Comparison of ENCODE assay signal across 30 cellular contexts in the genomic region with DNA sequence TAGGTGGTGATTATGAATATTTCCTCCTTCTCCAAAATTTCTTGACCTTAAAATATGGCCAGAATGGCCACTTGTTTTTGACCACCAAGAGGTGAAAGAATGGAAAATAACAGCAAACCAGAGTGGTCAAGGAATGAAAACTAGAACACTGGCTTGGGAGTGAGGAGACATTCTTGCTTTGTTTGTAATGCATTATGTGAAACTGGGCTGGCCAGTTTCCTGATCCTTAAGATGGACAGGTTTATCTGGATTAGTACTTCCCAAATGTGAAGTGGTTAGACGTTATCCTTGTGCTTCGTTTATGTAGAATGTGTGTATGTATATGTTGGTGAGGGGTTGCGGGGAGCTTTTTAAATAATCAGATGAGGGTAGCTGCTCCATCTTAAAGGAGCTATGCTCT. TPM values are rescaled to one million over a fixed set of nuclear protein-coding genes. Genes with fewer than 3 reads are reported as not detected.
DNase-seq lines count a peak whose midpoint lies in the region; ATAC-seq and TF ChIP-seq lines count a peak whose summit lies in the region.
"Had no signal": no experiment of that assay in that cellular context is flagged by ENCODE, and none has a peak within 500 bp of the region (broad histone marks: within the 10 kb centered on the region; RNA-seq: fewer than 3 reads in every experiment).

No MANE protein-coding gene starts in this region.

- no peaks in the 10 kb centered on the region for H3K36me3 Mint-ChIP-seq in GM23338 (ENCODE audit: low read depth)
- H3K36me3 Mint-ChIP-seq: activated CD8-positive, alpha-beta memory T cell treated with anti-CD3 and anti-CD28 coated beads, Interleukin-2, amount 10 ng/mL, durations not matched to agents 7 days and 5 days had no signal

- peak; percentile 9 for DNase-seq in GM23338 (ENCODE audit: low spot score)
- peak; percentile 56 for DNase-seq in NCI-H82 (lab: John Stamatoyannopoulos, UW)
- DNase-seq in choroid plexus epithelial cell (ENCODE audit: low read depth) = peak; percentile 54
- DNase-seq in osteoblast (ENCODE audit: insufficient read length, low spot score, missing footprints) = peak; percentile 22
- DNase-seq in kidney glomerular epithelial cell (lab: John Stamatoyannopoulos, UW) = no peak
- DNase-seq in NCI-H187 treated with DMSO at 0.1 percent for 48 hours (lab: John Stamatoyannopoulos, UW) = no peak
- DNase-seq in hepatic stellate cell (ENCODE audit: low spot score) = no peak
- DNase-seq: activated CD4-positive, CD25-positive, alpha-beta regulatory T cell; activated CD8-positive, alpha-beta memory T cell treated with anti-CD3 and anti-CD28 coated beads, Interleukin-2, amount 10 ng/mL, durations not matched to agents 7 days and 5 days; activated naive CD4-positive, alpha-beta T cell treated with anti-CD3 and anti-CD28 coated beads for 36 hours; activated T-cell treated with anti-CD3 and anti-CD28 coated beads, Interleukin-2, amount 50 U/mL, for 72 hours; amniotic stem cell; EL; endodermal cell; KBM-7; mucosa of descending colon; NCI-H1417 treated with DMSO at 0.1 percent for 48 hours; NCI-H2107; NCI-H510A; SHP77; stimulated activated CD4-positive, alpha-beta T cell treated with anti-CD3 and anti-CD28 coated beads, Interleukin-2, amount 100 ng/mL, for 24 hours had no signal

- H3K9me2 ChIP-seq in GM23338 (ENCODE audit: insufficient read depth) = no peaks in the 10 kb centered on the region

- H3K27ac ChIP-seq in GM23338 (ENCODE audit: low read depth) = no peak overlapping the region
- H3K27ac ChIP-seq in osteoblast (ENCODE audit: low read depth, low read length) = no peak overlapping the region
- H3K27ac ChIP-seq: cardiac muscle cell, parathyroid adenoma, tibial nerve had no signal

- H3K36me3 ChIP-seq in GM23338 (ENCODE audit: insufficient read depth) (no peaks in the 10 kb centered on the region), osteoblast (ENCODE audit: insufficient read depth, low read length) (no peaks in the 10 kb centered on the region)
- H3K36me3 ChIP-seq: cardiac muscle cell, right atrium auricular region, tibial nerve had no signal

- no peaks in the 10 kb centered on the region for H3K27me3 Mint-ChIP-seq in GM23338 (ENCODE audit: insufficient read depth, low read depth, poor library complexity)
- H3K27me3 Mint-ChIP-seq: activated CD8-positive, alpha-beta memory T cell treated with anti-CD3 and anti-CD28 coated beads, Interleukin-2, amount 10 ng/mL, durations not matched to agents 7 days and 5 days had no signal

- H3K4me2 ChIP-seq in GM23338 = no peak overlapping the region
- no peak overlapping the region for H3K4me2 ChIP-seq in osteoblast (ENCODE audit: insufficient read depth, low read length)

- H3K9me3 Mint-ChIP-seq in GM23338 = no peaks in the 10 kb centered on the region
- H3K9me3 Mint-ChIP-seq: activated naive CD4-positive, alpha-beta T cell treated with anti-CD3 and anti-CD28 coated beads for 36 hours; activated T-cell treated with anti-CD3 and anti-CD28 coated beads, Interleukin-2, amount 50 U/mL, for 72 hours; CD14-positive monocyte; endodermal cell; nephron had no signal

- peaks cover 5% of the 10 kb centered on the region; the same call in 2 of the 3 replicates for H3K4me1 Mint-ChIP-seq in GM23338
- H3K4me1 Mint-ChIP-seq: activated CD8-positive, alpha-beta memory T cell treated with anti-CD3 and anti-CD28 coated beads, Interleukin-2, amount 10 ng/mL, durations not matched to agents 7 days and 5 days; endodermal cell had no signal

- no peak overlapping the region for H2AFZ ChIP-seq in GM23338
- no peak overlapping the region for H2AFZ ChIP-seq in osteoblast (ENCODE audit: low read length)
- H2AFZ ChIP-seq: parathyroid adenoma had no signal

- no peaks in the 10 kb centered on the region for H3K9me3 ChIP-seq in osteoblast (ENCODE audit: low read depth, low read length)
- H3K9me3 ChIP-seq: mucosa of descending colon, right atrium auricular region, tibial nerve had no signal

- H3K79me2 ChIP-seq in GM23338 (replicated peaks; ENCODE audit: insufficient read depth) = no peaks in the 10 kb centered on the region
- H3K79me2 ChIP-seq in osteoblast (ENCODE audit: insufficient read depth, low read length) = no peaks in the 10 kb centered on the region

- H3K27me3 ChIP-seq in GM23338 (ENCODE audit: insufficient read depth) = no peaks in the 10 kb centered on the region
- H3K27me3 ChIP-seq in osteoblast (ENCODE audit: insufficient read depth, low read length) = no peaks in the 10 kb centered on the region
- H3K27me3 ChIP-seq: cardiac muscle cell, right atrium auricular region, tibial nerve had no signal

- no peak overlapping the region for H3K27ac Mint-ChIP-seq in GM23338
- H3K27ac Mint-ChIP-seq: activated CD8-positive, alpha-beta memory T cell treated with anti-CD3 and anti-CD28 coated beads, Interleukin-2, amount 10 ng/mL, durations not matched to agents 7 days and 5 days; activated naive CD4-positive, alpha-beta T cell treated with anti-CD3 and anti-CD28 coated beads for 36 hours; activated T-cell treated with anti-CD3 and anti-CD28 coated beads, Interleukin-2, amount 50 U/mL, for 72 hours; CD14-positive monocyte; endodermal cell; nephron had no signal

- H3K4me1 ChIP-seq in GM23338 (ENCODE audit: insufficient read depth) (no peaks in the 10 kb centered on the region), osteoblast (ENCODE audit: insufficient read depth, low read length) (no peaks in the 10 kb centered on the region)

- TF ChIP-seq CTCF in GM23338 (conservative IDR thresholded peaks at IDR 0.05; ENCODE audit: low read depth in 2 of 2) = no peak
- no peak for TF ChIP-seq CTCF in choroid plexus epithelial cell (conservative IDR thresholded peaks at IDR 0.05; ENCODE audit: low read depth, low read length)
- TF ChIP-seq CTCF in osteoblast (IDR thresholded peaks at IDR 0.05; ENCODE audit: extremely low read depth, low read depth, low read length) = no peak

- ATAC-seq in GM23338 = no peak
- ATAC-seq: activated CD8-positive, alpha-beta memory T cell treated with anti-CD3 and anti-CD28 coated beads, Interleukin-2, amount 10 ng/mL, durations not matched to agents 7 days and 5 days; activated T-cell treated with anti-CD3 and anti-CD28 coated beads, Interleukin-2, amount 50 U/mL, for 72 hours; GM12878; mucosa of descending colon; Panc1 had no signal

- H4K20me1 ChIP-seq in GM23338 (replicated peaks; ENCODE audit: insufficient read depth) (no peaks in the 10 kb centered on the region), osteoblast (ENCODE audit: insufficient read depth, low read length) (no peaks in the 10 kb centered on the region)

- H3F3A ChIP-seq in GM23338 (replicated peaks; ENCODE audit: low read depth) = no peaks in the 10 kb centered on the region

- H3K4me3 ChIP-seq in GM23338 = no peak overlapping the region
- H3K4me3 ChIP-seq in choroid plexus epithelial cell (ENCODE audit: low read depth, low read length) = no peak overlapping the region
- H3K4me3 ChIP-seq in osteoblast (ENCODE audit: insufficient read depth, low read length) = no peak overlapping the region
- H3K4me3 ChIP-seq: cardiac muscle cell, GM12878, lung, mucosa of descending colon, right atrium auricular region, tibial nerve had no signal

- no peak overlapping the region for H3K4me3 Mint-ChIP-seq in GM23338
- H3K4me3 Mint-ChIP-seq: activated CD8-positive, alpha-beta memory T cell treated with anti-CD3 and anti-CD28 coated beads, Interleukin-2, amount 10 ng/mL, durations not matched to agents 7 days and 5 days; activated naive CD4-positive, alpha-beta T cell treated with anti-CD3 and anti-CD28 coated beads for 36 hours; activated T-cell treated with anti-CD3 and anti-CD28 coated beads, Interleukin-2, amount 50 U/mL, for 72 hours; CD14-positive monocyte; endodermal cell; nephron had no signal

TF ChIP-seq in GM23338, 12 proteins besides CTCF, POLR2A, EP300 and RAD21 (continues in another document):
- TF ChIP-seq ZNF114 (CRISPR knock-in tag; IDR thresholded peaks at IDR 0.05) (no peak), NANOG (IDR thresholded peaks at IDR 0.05; ENCODE audit: borderline replicate concordance) (no peak), POLR2AphosphoS5 (IDR thresholded peaks at IDR 0.05; ENCODE audit: low read depth) (no peak), STAT1 (IDR thresholded peaks at IDR 0.05; ENCODE audit: unreplicated experiment) (no peak), CREB1 (CRISPR knock-in tag; IDR thresholded peaks at IDR 0.05; ENCODE audit: low read depth) (no peak), EZH2phosphoT487 (IDR thresholded peaks at IDR 0.05; ENCODE audit: unreplicated experiment) (no peak), ZNF331 (CRISPR knock-in tag; IDR thresholded peaks at IDR 0.05; ENCODE audit: low read depth) (no peak), EZH2 (IDR thresholded peaks at IDR 0.05; ENCODE audit: low read depth, unreplicated experiment) (no peak), JUNB (IDR thresholded peaks at IDR 0.05; ENCODE audit: unreplicated experiment) (no peak)
- TF ChIP-seq, protein P1, sequence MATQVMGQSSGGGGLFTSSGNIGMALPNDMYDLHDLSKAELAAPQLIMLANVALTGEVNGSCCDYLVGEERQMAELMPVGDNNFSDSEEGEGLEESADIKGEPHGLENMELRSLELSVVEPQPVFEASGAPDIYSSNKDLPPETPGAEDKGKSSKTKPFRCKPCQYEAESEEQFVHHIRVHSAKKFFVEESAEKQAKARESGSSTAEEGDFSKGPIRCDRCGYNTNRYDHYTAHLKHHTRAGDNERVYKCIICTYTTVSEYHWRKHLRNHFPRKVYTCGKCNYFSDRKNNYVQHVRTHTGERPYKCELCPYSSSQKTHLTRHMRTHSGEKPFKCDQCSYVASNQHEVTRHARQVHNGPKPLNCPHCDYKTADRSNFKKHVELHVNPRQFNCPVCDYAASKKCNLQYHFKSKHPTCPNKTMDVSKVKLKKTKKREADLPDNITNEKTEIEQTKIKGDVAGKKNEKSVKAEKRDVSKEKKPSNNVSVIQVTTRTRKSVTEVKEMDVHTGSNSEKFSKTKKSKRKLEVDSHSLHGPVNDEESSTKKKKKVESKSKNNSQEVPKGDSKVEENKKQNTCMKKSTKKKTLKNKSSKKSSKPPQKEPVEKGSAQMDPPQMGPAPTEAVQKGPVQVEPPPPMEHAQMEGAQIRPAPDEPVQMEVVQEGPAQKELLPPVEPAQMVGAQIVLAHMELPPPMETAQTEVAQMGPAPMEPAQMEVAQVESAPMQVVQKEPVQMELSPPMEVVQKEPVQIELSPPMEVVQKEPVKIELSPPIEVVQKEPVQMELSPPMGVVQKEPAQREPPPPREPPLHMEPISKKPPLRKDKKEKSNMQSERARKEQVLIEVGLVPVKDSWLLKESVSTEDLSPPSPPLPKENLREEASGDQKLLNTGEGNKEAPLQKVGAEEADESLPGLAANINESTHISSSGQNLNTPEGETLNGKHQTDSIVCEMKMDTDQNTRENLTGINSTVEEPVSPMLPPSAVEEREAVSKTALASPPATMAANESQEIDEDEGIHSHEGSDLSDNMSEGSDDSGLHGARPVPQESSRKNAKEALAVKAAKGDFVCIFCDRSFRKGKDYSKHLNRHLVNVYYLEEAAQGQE (IDR thresholded peaks at IDR 0.05; ENCODE audit: unreplicated experiment) = no peak

RNA-seq across cellular contexts. Expression of a gene that starts 12.8 kb away (rescaled TPM):
- 1.7 and 3.8 TPM in 2 replicates for total RNA-seq in GM23338 (2014; rRNA removed; shearing (Covaris generic))
- 1.1 TPM in 2 replicates for polyA plus RNA-seq in GM23338 (2016; fragmentation: Nextera tagmentation; extraction: Ambion mirVana)
- 10.0 and 12.3 TPM in 2 replicates for total RNA-seq in osteoblast
- polyA plus RNA-seq: cardiac muscle cell had no signal

Comparison
In these comparisons a context has a peak if more than half of its experiments do, and no peak if none do; other contexts are left out.
1. DNase-seq: peak in GM23338 (single experiment), NCI-H82 (single experiment), choroid plexus epithelial cell (single experiment) and osteoblast (single experiment); none in kidney glomerular epithelial cell (single experiment), NCI-H187 treated with DMSO at 0.1 percent for 48 hours (single experiment) and hepatic stellate cell (single experiment).